Comparison of ENCODE assay signal across 6 cellular contexts in the genomic region with DNA sequence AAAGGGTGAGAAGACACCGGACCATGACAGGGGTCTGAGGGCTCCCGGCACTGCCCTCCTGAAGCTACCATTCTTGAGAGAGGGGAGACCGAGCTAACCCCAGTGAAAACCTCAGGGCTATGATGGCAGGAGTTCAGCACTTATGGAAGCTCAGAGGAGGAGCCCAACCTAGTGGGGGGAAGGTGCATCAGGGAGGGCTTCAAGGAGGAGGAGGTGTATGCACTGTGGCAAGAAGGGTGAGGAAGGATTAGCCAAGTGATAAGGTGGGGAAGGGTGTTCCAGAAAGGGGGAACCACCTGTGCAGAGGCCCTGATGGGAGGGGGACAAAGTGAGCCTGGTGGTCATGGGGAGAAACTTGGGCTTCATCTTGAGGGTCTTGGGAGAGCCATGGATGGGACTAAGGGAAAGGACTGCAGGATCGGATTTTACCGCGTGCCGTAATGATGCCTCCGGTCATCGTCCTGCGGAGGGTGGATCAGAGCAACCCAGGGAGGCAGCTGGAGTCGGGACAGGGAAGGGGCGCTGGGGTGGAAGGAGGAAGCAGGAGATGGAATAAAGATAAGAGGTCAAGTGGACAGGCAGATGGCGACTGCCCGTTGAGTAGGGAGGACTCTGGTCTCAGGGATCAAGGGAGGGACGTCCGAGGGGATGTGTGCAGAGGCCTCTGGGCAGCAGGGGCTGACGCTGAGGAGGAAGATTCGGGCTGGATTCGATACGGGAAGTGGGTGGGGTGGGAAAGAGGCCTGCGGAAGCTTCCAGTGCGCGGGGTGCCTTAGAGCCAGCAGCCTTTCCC. TPM values are rescaled to one million over a fixed set of nuclear protein-coding genes. Genes with fewer than 3 reads are reported as not detected.
DNase-seq lines count a peak whose midpoint lies in the region; ATAC-seq and TF ChIP-seq lines count a peak whose summit lies in the region.

No MANE protein-coding gene starts in this region.

- no peak for DNase-seq in MG63
- DNase-seq in effector memory CD8-positive, alpha-beta T cell: no peak
- DNase-seq in sigmoid colon: no peak
- DNase-seq in NCI-H2029 treated with DMSO at 0.1 percent for 48 hours (lab: John Stamatoyannopoulos, UW): no peak
- no peak for DNase-seq in globus pallidus (ENCODE audit: low spot score)

- H3K9me3 ChIP-seq in MG63 (no peaks in the 10 kb centered on the region), sigmoid colon (no peaks in the 10 kb centered on the region)

- ATAC-seq in effector memory CD8-positive, alpha-beta T cell (replicated peaks): no peak
- no peak for ATAC-seq in HG02678 (IDR thresholded peaks at IDR 0.05; ENCODE audit: unreplicated experiment)

- peaks cover 2 to 21% (median 20%) of the 10 kb centered on the region in 4 donors for H3K4me1 ChIP-seq in sigmoid colon

- TF ChIP-seq POLR2A in sigmoid colon (IDR thresholded peaks at IDR 0.05): no peak

- no peak overlapping the region for H3K27ac ChIP-seq in sigmoid colon

- H3K36me3 ChIP-seq in MG63 (no peaks in the 10 kb centered on the region), sigmoid colon (no peaks in the 10 kb centered on the region)

- H3K36me3 Mint-ChIP-seq in effector memory CD8-positive, alpha-beta T cell (ENCODE audit: insufficient read depth): peaks cover 7% of the 10 kb centered on the region

- peaks cover 39% of the 10 kb centered on the region for H3K27me3 ChIP-seq in MG63
- peaks cover 9 to 79% (median 57%) of the 10 kb centered on the region in 3 donors for H3K27me3 ChIP-seq in sigmoid colon

- intact Hi-C loops in sigmoid colon (cut with DNase I): no loop called here

- H3K4me3 ChIP-seq in MG63 (peak overlapping the region; percentile 57), sigmoid colon (peak overlapping the region; percentile 22 to 58 (median 49))

- H3K27ac Mint-ChIP-seq in effector memory CD8-positive, alpha-beta T cell: peak overlapping the region; percentile 28 to 49

- H3K4me1 Mint-ChIP-seq in effector memory CD8-positive, alpha-beta T cell (ENCODE audit: low read depth in 2 of 2): peaks cover 13 to 14% of the 10 kb centered on the region in 2 donors

- peak overlapping the region; percentile 70 to 77 for H3K4me3 Mint-ChIP-seq in effector memory CD8-positive, alpha-beta T cell

- peaks cover 16 to 24% of the 10 kb centered on the region in 2 donors for H3K27me3 Mint-ChIP-seq in effector memory CD8-positive, alpha-beta T cell

- no peaks in the 10 kb centered on the region for H3K9me3 Mint-ChIP-seq in effector memory CD8-positive, alpha-beta T cell

- 18 to 21% methylated on average over 23 of the region's 23 CpGs for WGBS in sigmoid colon, 2 donors

- TF ChIP-seq CTCF in sigmoid colon (IDR thresholded peaks at IDR 0.05): no peak

- TF ChIP-seq EP300 in sigmoid colon (IDR thresholded peaks at IDR 0.05): no peak

RNA-seq across cellular contexts. Expression of a gene that starts 13.3 kb away (rescaled TPM):
- 509 and 658 TPM in 2 replicates for total RNA-seq in MG63 (2014; rRNA removed; shearing (Covaris generic); ENCODE audit: low replicate concordance)
- total RNA-seq in sigmoid colon: 100 to 1,000 TPM; 129 to 271 (median 158) TPM
- 100 to 1,000 TPM; 125 to 158 (median 147) TPM for polyA plus RNA-seq in sigmoid colon

RNA-seq across cellular contexts. Expression of a gene that starts 25.4 kb away (rescaled TPM):
- total RNA-seq in MG63 (2014; rRNA removed; shearing (Covaris generic); ENCODE audit: low replicate concordance): 0.25 and 2.3 TPM in 2 replicates
- 1 to 10 TPM; 2.3 to 5.5 (median 4.4) TPM for total RNA-seq in sigmoid colon
- 1 to 10 TPM in 1 of 3 donors, under 1 TPM in 1, not detected in 1; 0.69 to 7.7 TPM for polyA plus RNA-seq in sigmoid colon

RNA-seq across cellular contexts. Expression of a gene that starts 26.8 kb away (rescaled TPM):
- not detected in 2 replicates for total RNA-seq in MG63 (2014; rRNA removed; shearing (Covaris generic); ENCODE audit: low replicate concordance)
- not detected for total RNA-seq in sigmoid colon
- polyA plus RNA-seq in sigmoid colon: under 1 TPM in 1 of 3 donors, not detected in 2; 0.28 TPM

RNA-seq across cellular contexts. Expression of a gene that starts 27.5 kb away (rescaled TPM):
- 0.49 and 4.5 TPM in 2 replicates for total RNA-seq in MG63 (2014; rRNA removed; shearing (Covaris generic); ENCODE audit: low replicate concordance)
- total RNA-seq in sigmoid colon: 1 to 10 TPM in 1 of 4 donors, under 1 TPM in 2, not detected in 1; 0.27 to 1.5 (median 0.36) TPM
- under 1 TPM in 2 of 3 donors, not detected in 1; under 0.01 to 0.47 TPM for polyA plus RNA-seq in sigmoid colon

RNA-seq across cellular contexts. Expression of a gene that starts 41.4 kb away (rescaled TPM):
- 6.6 and 9.7 TPM in 2 replicates for total RNA-seq in MG63 (2014; rRNA removed; shearing (Covaris generic); ENCODE audit: low replicate concordance)
- 10 to 100 TPM in 3 of 4 donors, 1 to 10 TPM in 1; 6.6 to 24.6 (median 14.2) TPM for total RNA-seq in sigmoid colon
- polyA plus RNA-seq in sigmoid colon: 10 to 100 TPM in 1 of 3 donors, 1 to 10 TPM in 2; 5.4 to 20.6 (median 6.0) TPM
